ENCODE assay signal across 8 cellular contexts in the genomic region with DNA sequence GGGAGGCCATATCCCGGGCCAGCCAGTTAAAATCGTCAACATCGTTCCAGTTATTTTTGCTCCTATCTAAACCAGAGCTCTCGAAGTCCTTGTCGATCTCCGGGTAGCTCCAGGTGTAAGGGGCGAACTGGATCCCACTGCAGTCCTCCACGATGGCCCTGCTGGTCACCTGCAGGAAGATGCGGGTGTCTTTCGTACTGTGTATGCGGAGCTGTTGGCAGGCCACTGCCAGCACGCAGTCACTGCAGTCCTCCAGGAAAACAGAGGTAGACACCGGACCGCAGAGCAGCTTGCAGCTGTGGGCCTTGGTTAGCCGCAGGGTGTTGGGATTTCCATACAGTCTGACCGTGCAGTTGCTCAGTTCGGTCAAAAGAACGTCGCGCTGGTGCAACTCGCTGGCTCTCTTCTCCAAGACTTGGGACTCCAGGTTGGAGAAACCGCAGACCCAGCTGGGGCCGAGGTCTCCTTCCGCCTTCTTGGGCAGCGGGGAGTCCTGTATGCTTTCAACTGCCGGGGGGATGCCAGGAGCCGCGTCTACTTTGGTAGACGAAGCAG. TPM values are rescaled to one million over a fixed set of nuclear protein-coding genes. Genes with fewer than 3 reads are reported as not detected.
A peak's percentile ranks its signal among the peaks of the same experiment; 100 is the strongest.
DNase-seq lines count a peak whose midpoint lies in the region; ATAC-seq and TF ChIP-seq lines count a peak whose summit lies in the region.

No MANE protein-coding gene starts in this region.

- peaks cover 6% of the 10 kb centered on the region for H3K36me3 Mint-ChIP-seq in activated naive CD8-positive, alpha-beta T cell

- peak overlapping the region; percentile 99 for H3K4me3 Mint-ChIP-seq in activated naive CD8-positive, alpha-beta T cell

- peak overlapping the region; percentile 34 for H3K27ac Mint-ChIP-seq in activated naive CD8-positive, alpha-beta T cell

- H3K27me3 Mint-ChIP-seq in activated naive CD8-positive, alpha-beta T cell = no peaks in the 10 kb centered on the region

- TF ChIP-seq POLR2A in NB4 (IDR thresholded peaks at IDR 0.05; ENCODE audit: extremely low read depth, insufficient read length) (no peak), sigmoid colon (IDR thresholded peaks at IDR 0.05) (no peak)

- no peaks in the 10 kb centered on the region for H3K27me3 ChIP-seq in right cardiac atrium (ENCODE audit: control insufficient read depth, insufficient read depth)
- no peaks in the 10 kb centered on the region for H3K27me3 ChIP-seq in sigmoid colon

- H3K36me3 ChIP-seq in sigmoid colon = no peaks in the 10 kb centered on the region

- peaks cover 3% of the 10 kb centered on the region for H3K4me1 ChIP-seq in right cardiac atrium (ENCODE audit: control insufficient read depth, insufficient read depth, low read length)
- H3K4me1 ChIP-seq in sigmoid colon = peaks cover 0 to 34% (median 31%) of the 10 kb centered on the region in 4 donors

- H3K9me3 ChIP-seq in right cardiac atrium (ENCODE audit: control insufficient read depth, low read length) (no peaks in the 10 kb centered on the region), sigmoid colon (no peaks in the 10 kb centered on the region)

- TF ChIP-seq CTCF in NB4 (IDR thresholded peaks at IDR 0.05; ENCODE audit: low read depth, low read length) (no peak), sigmoid colon (IDR thresholded peaks at IDR 0.05) (no peak), omental fat pad (IDR thresholded peaks at IDR 0.05) (no peak)

- peaks cover 7% of the 10 kb centered on the region for H3K9me3 Mint-ChIP-seq in activated naive CD8-positive, alpha-beta T cell (ENCODE audit: low read depth)

- intact Hi-C loops in right cardiac atrium (cut with DNase I) (loop anchor here in 2 of 4 donors (5.0 kb wide), 1 partner anchor 37 kb away; the partner anchor contains the start of gene BICRAL (in 2 of the 2)), sigmoid colon (cut with DNase I) (no loop called here)

- no peak for TF ChIP-seq EP300 in sigmoid colon (IDR thresholded peaks at IDR 0.05)

- H3K4me3 ChIP-seq in NB4 (ENCODE audit: low read depth, low read length) = peak overlapping the region; percentile 99
- H3K4me3 ChIP-seq in right cardiac atrium (ENCODE audit: low read length) = peak overlapping the region; percentile 69
- peak overlapping the region; percentile 63 to 100 (median 86) for H3K4me3 ChIP-seq in sigmoid colon

- WGBS in right cardiac atrium = 1% methylated on average over 29 of the region's 29 CpGs
- WGBS in sigmoid colon, 2 donors = 1 to 2% methylated on average over 29 of the region's 29 CpGs

- peaks cover 31% of the 10 kb centered on the region for H3K4me1 Mint-ChIP-seq in activated naive CD8-positive, alpha-beta T cell (ENCODE audit: low read depth)

- no peak for ATAC-seq in right cardiac atrium
- ATAC-seq in omental fat pad (ENCODE audit: low FRiP score) = no peak

- peak overlapping the region; percentile 80 for H3K27ac ChIP-seq in right cardiac atrium (ENCODE audit: low read length)
- H3K27ac ChIP-seq in sigmoid colon = peak overlapping the region; percentile 91 to 99 (median 98)

- peak; percentile 27 for DNase-seq in NCI-H2227 (lab: John Stamatoyannopoulos, UW; ENCODE audit: unreplicated experiment)
- DNase-seq in NCI-H2227 treated with DMSO at 0.1 percent for 48 hours (lab: John Stamatoyannopoulos, UW) = no peak
- DNase-seq in NB4 (ENCODE audit: low read depth) = peak; percentile 83
- peak in 2 of 3 donors; percentile 21 to 67 for DNase-seq in right cardiac atrium
- peak; percentile 69 for DNase-seq in sigmoid colon
- no peak for DNase-seq in omental fat pad (ENCODE audit: low spot score)
- no peak for DNase-seq in UCSD-AML1 (lab: John Stamatoyannopoulos, UW; ENCODE audit: unreplicated experiment)

RNA-seq across cellular contexts. Expression of gene TBCC, which starts 0.7 kb away (rescaled TPM):
- total RNA-seq in right cardiac atrium (10 to 100 TPM; 13.9 to 15.3 (median 14.8) TPM), sigmoid colon (10 to 100 TPM; 16.6 to 39.6 (median 27.7) TPM), omental fat pad (10 to 100 TPM; 16.4 to 30.7 (median 22.0) TPM)
- polyA plus RNA-seq in right cardiac atrium (18.2 TPM), sigmoid colon (10 to 100 TPM; 30.6 to 35.9 (median 35.4) TPM)

RNA-seq across cellular contexts. Expression of gene PRPH2, which starts 22.8 kb away (rescaled TPM):
- total RNA-seq in right cardiac atrium (1 to 10 TPM; 1.2 to 2.5 (median 1.8) TPM), sigmoid colon (1 to 10 TPM in 2 of 4 donors, under 1 TPM in 2; 0.66 to 3.5 (median 1.9) TPM), omental fat pad (1 to 10 TPM in 1 of 4 donors, under 1 TPM in 3; 0.38 to 1.4 (median 0.54) TPM)
- polyA plus RNA-seq in right cardiac atrium (0.45 TPM), sigmoid colon (under 1 TPM in 2 of 3 donors, not detected in 1; under 0.01 to 0.71 TPM)

RNA-seq across cellular contexts. Expression of gene BICRAL, which starts 36.7 kb away (rescaled TPM):
- total RNA-seq in right cardiac atrium (10 to 100 TPM; 11.4 to 13.6 (median 13.1) TPM), sigmoid colon (10 to 100 TPM; 13.6 to 18.5 (median 17.4) TPM), omental fat pad (10 to 100 TPM in 3 of 4 donors, 1 to 10 TPM in 1; 7.6 to 18.8 (median 12.9) TPM)
- polyA plus RNA-seq in right cardiac atrium (3.9 TPM), sigmoid colon (1 to 10 TPM; 4.6 to 7.8 (median 4.8) TPM)

Comparison
In these comparisons a context has a peak if more than half of its experiments do, and no peak if none do; other contexts are left out.
1. DNase-seq: peak in NCI-H2227 (single experiment), NB4 (single experiment), right cardiac atrium (2 of 3) and sigmoid colon (single experiment); none in NCI-H2227 treated with DMSO at 0.1 percent for 48 hours (single experiment), omental fat pad (single experiment) and UCSD-AML1 (single experiment).
2. Peak in every context shown above with its lines, with median percentiles within 50 percentile points of each other: H3K4me3 ChIP-seq.